In genomic region chr11:67239795-67240574, GRCh38 we compare ENCODE assay signal across 1 cellular context.
TF ChIP-seq lines count a peak whose summit lies in the region.

No MANE protein-coding gene starts in this region.

TF ChIP-seq in K562, 482 proteins besides CTCF, POLR2A, EP300 and RAD21 (continued from another document and continues in another):
- TF ChIP-seq CUX1 (CRISPR knock-in tag; IDR thresholded peaks at IDR 0.05) (no peak), NRF1 (conservative IDR thresholded peaks at IDR 0.05 in 1 of 2, IDR thresholded peaks at IDR 0.05 in 1 of 2) (peak; percentile 65 to 71), HNRNPL (IDR thresholded peaks at IDR 0.05; ENCODE audit: low read depth, low read length) (no peak), SMARCB1 (IDR thresholded peaks at IDR 0.05; ENCODE audit: insufficient read length, low read depth) (peak; percentile 83), CHD2 (IDR thresholded peaks at IDR 0.05; ENCODE audit: low read depth, low read length) (no peak), MEF2D (tag; conservative IDR thresholded peaks at IDR 0.05; ENCODE audit: low read depth) (no peak), HSF4 (CRISPR knock-in tag; IDR thresholded peaks at IDR 0.05; ENCODE audit: borderline replicate concordance) (no peak), WHSC1 (IDR thresholded peaks at IDR 0.05; ENCODE audit: low read length) (no peak), ZNF282 (CRISPR knock-in tag; IDR thresholded peaks at IDR 0.05) (no peak), YY1 (IDR thresholded peaks at IDR 0.05; ENCODE audit: borderline replicate concordance in 1 of 3, control insufficient read depth in 1 of 3, extremely low read depth in 1 of 3, insufficient read depth in 3 of 3, insufficient read length in 1 of 3, insufficient replicate concordance in 2 of 3, low read depth in 1 of 3, low read length in 2 of 3) (peak in 2 of 3 experiments; percentile 79 to 88), ZNF583 (CRISPR knock-in tag; IDR thresholded peaks at IDR 0.05) (no peak), MBD2 (IDR thresholded peaks at IDR 0.05; ENCODE audit: borderline replicate concordance, low read depth) (0 out of 2 replicates have a peak, but pooled peaks have one; percentile 38), PRPF4 (IDR thresholded peaks at IDR 0.05; ENCODE audit: insufficient read depth, low read depth, low read length, poor library complexity, severe bottlenecking) (no peak), NFE2 (IDR thresholded peaks at IDR 0.05; ENCODE audit: low read depth) (peak; percentile 92), MECOM (CRISPR knock-in tag; IDR thresholded peaks at IDR 0.05) (no peak), DLX4 (CRISPR knock-in tag; IDR thresholded peaks at IDR 0.05) (no peak), ARID1B (IDR thresholded peaks at IDR 0.05) (0 out of 2 replicates have a peak, but pooled peaks have one; percentile 0), DEAF1 (CRISPR knock-in tag; IDR thresholded peaks at IDR 0.05) (no peak), ZNF511 (CRISPR knock-in tag; IDR thresholded peaks at IDR 0.05) (no peak), SMARCA4 (IDR thresholded peaks at IDR 0.05) (no peak), POLR3A (IDR thresholded peaks at IDR 0.05; ENCODE audit: borderline replicate concordance, extremely low read depth, insufficient read depth, insufficient read length) (no peak), CHD1 (IDR thresholded peaks at IDR 0.05; ENCODE audit: low read length) (peak; percentile 66), ZKSCAN8 (CRISPR knock-in tag; IDR thresholded peaks at IDR 0.05) (no peak), RFX1 (IDR thresholded peaks at IDR 0.05) (no peak), ZEB2 (IDR thresholded peaks at IDR 0.05) (no peak), SMAD2 (IDR thresholded peaks at IDR 0.05; ENCODE audit: low read depth, low read length) (no peak), CLOCK (CRISPR knock-in tag; IDR thresholded peaks at IDR 0.05; ENCODE audit: borderline replicate concordance) (no peak), ZNF668 (CRISPR knock-in tag; IDR thresholded peaks at IDR 0.05) (no peak), EWSR1 (IDR thresholded peaks at IDR 0.05; ENCODE audit: borderline replicate concordance, low read depth, partially characterized antibody) (no peak), ZFP30 (CRISPR knock-in tag; IDR thresholded peaks at IDR 0.05; ENCODE audit: borderline replicate concordance) (no peak), NELFE (IDR thresholded peaks at IDR 0.05; ENCODE audit: insufficient read depth, insufficient read length) (no peak), ZBTB34 (CRISPR knock-in tag; IDR thresholded peaks at IDR 0.05) (no peak), RAD51 (IDR thresholded peaks at IDR 0.05; ENCODE audit: borderline replicate concordance, low read depth) (peak; percentile 37), TRIM25 (IDR thresholded peaks at IDR 0.05; ENCODE audit: borderline replicate concordance) (no peak), TEAD2 (tag; IDR thresholded peaks at IDR 0.05) (no peak), TRIM24 (IDR thresholded peaks at IDR 0.05) (no peak), JUNB (CRISPR knock-in tag; conservative IDR thresholded peaks at IDR 0.05) (no peak), ZFP91 (CRISPR knock-in tag; IDR thresholded peaks at IDR 0.05) (no peak), MYBL2 (IDR thresholded peaks at IDR 0.05; ENCODE audit: low read depth) (no peak), MYBL2 (CRISPR knock-in tag; IDR thresholded peaks at IDR 0.05; ENCODE audit: borderline replicate concordance) (no peak), IRF2 (CRISPR knock-in tag; IDR thresholded peaks at IDR 0.05) (no peak), BACH1 (tag; IDR thresholded peaks at IDR 0.05) (peak; percentile 68; the same call in 1 of the 2 replicates), RBM25 (IDR thresholded peaks at IDR 0.05; ENCODE audit: low read depth, low read length, severe bottlenecking) (no peak), NONO (IDR thresholded peaks at IDR 0.05; ENCODE audit: low read depth in 2 of 2, low read length in 1 of 2) (peak in 1 of 2 experiments; percentile 62; a peak in 1 of 4 replicates), NKRF (IDR thresholded peaks at IDR 0.05; ENCODE audit: borderline replicate concordance) (peak; percentile 96), RBM34 (IDR thresholded peaks at IDR 0.05; ENCODE audit: borderline replicate concordance, insufficient read depth, low read length) (no peak)
